In the genomic region with DNA sequence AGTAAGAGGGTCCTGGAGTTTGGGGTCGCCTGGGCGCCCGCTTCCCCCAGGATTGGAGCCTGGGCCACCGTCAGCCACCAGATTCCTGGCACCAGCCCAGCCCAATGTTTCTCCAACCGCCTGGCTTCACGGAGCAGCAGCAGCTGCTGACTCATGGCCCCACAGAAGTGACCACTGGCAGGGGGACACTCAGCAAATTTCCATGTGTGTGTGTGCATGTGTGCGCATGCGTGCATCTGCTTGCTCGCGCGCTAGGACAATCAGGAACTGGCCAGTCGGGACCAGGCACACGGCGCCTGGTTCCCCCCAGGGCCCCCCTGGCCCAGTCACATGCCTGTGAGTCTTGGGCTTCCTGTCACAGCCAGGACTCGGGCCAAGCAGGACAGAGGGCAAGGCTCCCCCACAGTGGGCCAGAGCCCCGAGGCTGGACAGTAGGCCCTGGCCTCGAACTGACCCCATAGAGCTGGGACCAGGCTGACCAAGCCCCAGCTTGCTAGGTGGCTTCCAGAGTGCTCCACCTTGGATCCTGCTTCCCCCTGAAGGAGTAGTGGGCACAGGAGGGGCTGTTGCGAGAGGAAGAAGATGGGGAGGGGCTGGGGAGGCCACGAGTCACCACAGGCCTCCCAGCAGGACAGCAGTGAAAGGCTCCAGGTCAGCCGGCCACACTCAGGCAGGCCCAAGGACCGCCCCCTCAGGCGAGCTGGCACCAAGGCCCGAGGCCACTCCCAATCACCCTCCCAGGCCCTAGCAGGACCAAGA, we compare ENCODE assay signal across 8 cellular contexts. TPM values are rescaled to one million over a fixed set of nuclear protein-coding genes. Genes with fewer than 3 reads are reported as not detected.
DNase-seq lines count a peak whose midpoint lies in the region; ATAC-seq and TF ChIP-seq lines count a peak whose summit lies in the region.

No MANE protein-coding gene starts in this region.

- ATAC-seq in HG02763 (IDR thresholded peaks at IDR 0.05; ENCODE audit: unreplicated experiment): no peak

- peaks cover 6 to 83% of the 10 kb centered on the region in 2 donors for H3K4me1 ChIP-seq in right atrium auricular region

- peak; percentile 99 for DNase-seq in Caki2 (ENCODE audit: low read depth)
- DNase-seq in anterior cingulate cortex (lab: John Stamatoyannopoulos, UW): peak in 53 of 58 donors; percentile 38 to 95 (median 77)
- peak; percentile 95 for DNase-seq in right atrium auricular region (ENCODE audit: low spot score)
- peak; percentile 90 for DNase-seq in putamen (ENCODE audit: low spot score)
- no peak for DNase-seq in NCI-H1105 treated with DMSO at 0.1 percent for 48 hours (lab: John Stamatoyannopoulos, UW)
- no peak for DNase-seq in NCI-H2196 treated with DMSO at 0.1 percent for 48 hours (lab: John Stamatoyannopoulos, UW; ENCODE audit: unreplicated experiment)
- DNase-seq in NCI-H226: no peak

- peak overlapping the region in 1 of 2 donors; percentile 12 for H3K4me3 ChIP-seq in right atrium auricular region

- H3K9me3 ChIP-seq in right atrium auricular region: no peaks in the 10 kb centered on the region

- no peak for TF ChIP-seq CTCF in right atrium auricular region (IDR thresholded peaks at IDR 0.05)

- peak overlapping the region; percentile 98 to 99 for H3K27ac ChIP-seq in right atrium auricular region

- H3K36me3 ChIP-seq in right atrium auricular region: peaks cover 46% of the 10 kb centered on the region

- no peaks in the 10 kb centered on the region for H3K27me3 ChIP-seq in right atrium auricular region

- in situ Hi-C loops in Caki2 (cut with HindIII; ENCODE audit: low pct_unique_long_range_greater_than_20kb, low sequenced_read_pairs): no loop called here

RNA-seq across cellular contexts. Expression of a gene that starts 3.2 kb away (rescaled TPM):
- total RNA-seq in Caki2 (2014; rRNA removed; shearing (Covaris generic); ENCODE audit: low replicate concordance): 1,431 and 1,654 TPM in 2 replicates
- total RNA-seq in right atrium auricular region: 1,000 to 10,000 TPM in 1 of 2 donors, 100 to 1,000 TPM in 1; 782 to 1,042 TPM

RNA-seq across cellular contexts. Expression of a gene that starts 10.1 kb away (rescaled TPM):
- total RNA-seq in Caki2 (2014; rRNA removed; shearing (Covaris generic); ENCODE audit: low replicate concordance): 0.55 and 2.7 TPM in 2 replicates
- under 1 TPM; 0.37 to 0.47 TPM for total RNA-seq in right atrium auricular region

Comparison
In these comparisons a context has a peak if more than half of its experiments do, and no peak if none do; other contexts are left out.
1. DNase-seq: peak in Caki2 (single experiment), anterior cingulate cortex (53 of 58), right atrium auricular region (single experiment) and putamen (single experiment); none in NCI-H1105 treated with DMSO at 0.1 percent for 48 hours (single experiment), NCI-H2196 treated with DMSO at 0.1 percent for 48 hours (single experiment) and NCI-H226 (single experiment).